ENCODE assay signal across 1 cellular context in genomic region chr6:136254851-136255466, GRCh38.
A peak's percentile ranks its signal among the peaks of the same experiment; 100 is the strongest.
TF ChIP-seq lines count a peak whose summit lies in the region.

No MANE protein-coding gene starts in this region.

TF ChIP-seq in K562, 482 proteins besides CTCF, POLR2A, EP300 and RAD21 (continued from another document):
- no peak for TF ChIP-seq ZFP91 (CRISPR knock-in tag; IDR thresholded peaks at IDR 0.05)
- TF ChIP-seq CEBPZ (IDR thresholded peaks at IDR 0.05; ENCODE audit: borderline replicate concordance, low read depth, low read length) = no peak
- TF ChIP-seq GATAD2B (IDR thresholded peaks at IDR 0.05; ENCODE audit: borderline replicate concordance) = no peak
- no peak; the same call in 1 of the 2 replicates for TF ChIP-seq PML (IDR thresholded peaks at IDR 0.05; ENCODE audit: low read length)
- TF ChIP-seq RBM14 (IDR thresholded peaks at IDR 0.05; ENCODE audit: borderline replicate concordance, insufficient read depth, low read depth, low read length) = no peak
- no peak for TF ChIP-seq ZBTB5 (IDR thresholded peaks at IDR 0.05)
- no peak for TF ChIP-seq ZNF407 (IDR thresholded peaks at IDR 0.05; ENCODE audit: low read depth)
- no peak for TF ChIP-seq NFXL1 (CRISPR knock-in tag; IDR thresholded peaks at IDR 0.05)
- TF ChIP-seq MED1 (CRISPR knock-in tag; IDR thresholded peaks at IDR 0.05; ENCODE audit: borderline replicate concordance) = no peak
- TF ChIP-seq ZNF12 (CRISPR knock-in tag; IDR thresholded peaks at IDR 0.05) = no peak
- peak; percentile 44; the same call in 1 of the 2 replicates for TF ChIP-seq SUPT5H (IDR thresholded peaks at IDR 0.05)
- no peak for TF ChIP-seq CEBPG (CRISPR knock-in tag; IDR thresholded peaks at IDR 0.05)
- TF ChIP-seq CEBPG (tag; conservative IDR thresholded peaks at IDR 0.05 in 1 of 2, IDR thresholded peaks at IDR 0.05 in 1 of 2) = 0 out of 4 replicates have a peak, but pooled peaks of 1 of the 2 experiments have one; percentile 45
- TF ChIP-seq GMEB1 (CRISPR knock-in tag; IDR thresholded peaks at IDR 0.05) = no peak
- no peak for TF ChIP-seq ATF7 (IDR thresholded peaks at IDR 0.05)
- TF ChIP-seq NFRKB (IDR thresholded peaks at IDR 0.05; ENCODE audit: low read depth) = no peak
